ENCODE assay signal across 1 cellular context in the genomic region with DNA sequence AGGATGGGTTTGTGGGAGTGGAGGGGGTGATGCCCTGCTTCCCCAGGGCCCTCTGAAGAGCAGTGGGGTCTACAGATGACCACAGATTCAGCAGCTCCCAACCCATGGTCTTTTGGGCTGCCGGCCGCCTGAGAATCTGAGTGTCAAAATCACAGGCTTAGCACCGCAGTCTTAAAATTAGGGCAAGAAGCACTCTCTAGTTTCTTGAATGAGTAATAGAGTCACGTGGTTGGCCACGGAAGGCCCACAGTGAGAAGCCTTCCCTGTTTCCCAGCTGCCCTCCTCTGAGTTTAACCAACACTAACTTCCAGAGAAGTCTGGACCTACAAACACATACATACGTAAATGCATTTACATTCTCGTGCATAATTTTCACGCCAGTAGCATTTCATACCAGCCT.
TF ChIP-seq lines count a peak whose summit lies in the region.

No MANE protein-coding gene starts in this region.

TF ChIP-seq in GM12878, 131 proteins besides CTCF, POLR2A, EP300 and RAD21:
- TF ChIP-seq, protein P1, sequence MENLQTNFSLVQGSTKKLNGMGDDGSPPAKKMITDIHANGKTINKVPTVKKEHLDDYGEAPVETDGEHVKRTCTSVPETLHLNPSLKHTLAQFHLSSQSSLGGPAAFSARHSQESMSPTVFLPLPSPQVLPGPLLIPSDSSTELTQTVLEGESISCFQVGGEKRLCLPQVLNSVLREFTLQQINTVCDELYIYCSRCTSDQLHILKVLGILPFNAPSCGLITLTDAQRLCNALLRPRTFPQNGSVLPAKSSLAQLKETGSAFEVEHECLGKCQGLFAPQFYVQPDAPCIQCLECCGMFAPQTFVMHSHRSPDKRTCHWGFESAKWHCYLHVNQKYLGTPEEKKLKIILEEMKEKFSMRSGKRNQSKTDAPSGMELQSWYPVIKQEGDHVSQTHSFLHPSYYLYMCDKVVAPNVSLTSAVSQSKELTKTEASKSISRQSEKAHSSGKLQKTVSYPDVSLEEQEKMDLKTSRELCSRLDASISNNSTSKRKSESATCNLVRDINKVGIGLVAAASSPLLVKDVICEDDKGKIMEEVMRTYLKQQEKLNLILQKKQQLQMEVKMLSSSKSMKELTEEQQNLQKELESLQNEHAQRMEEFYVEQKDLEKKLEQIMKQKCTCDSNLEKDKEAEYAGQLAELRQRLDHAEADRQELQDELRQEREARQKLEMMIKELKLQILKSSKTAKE (IDR thresholded peaks at IDR 0.05; ENCODE audit: low read depth, poor library complexity, severe bottlenecking), result no peak
- TF ChIP-seq ETV6 (conservative IDR thresholded peaks at IDR 0.05 in 1 of 2, IDR thresholded peaks at IDR 0.05 in 1 of 2; ENCODE audit: borderline replicate concordance in 1 of 2, low read depth in 1 of 2) (no peak), LARP7 (IDR thresholded peaks at IDR 0.05) (no peak), CBX3 (IDR thresholded peaks at IDR 0.05; ENCODE audit: borderline replicate concordance, low read depth) (no peak), POLR2AphosphoS5 (IDR thresholded peaks at IDR 0.05; ENCODE audit: low read length) (peak; percentile 35; the same call in 1 of the 2 replicates), NFIC (IDR thresholded peaks at IDR 0.05; ENCODE audit: low read depth, low read length) (no peak)
- TF ChIP-seq, protein P2, sequence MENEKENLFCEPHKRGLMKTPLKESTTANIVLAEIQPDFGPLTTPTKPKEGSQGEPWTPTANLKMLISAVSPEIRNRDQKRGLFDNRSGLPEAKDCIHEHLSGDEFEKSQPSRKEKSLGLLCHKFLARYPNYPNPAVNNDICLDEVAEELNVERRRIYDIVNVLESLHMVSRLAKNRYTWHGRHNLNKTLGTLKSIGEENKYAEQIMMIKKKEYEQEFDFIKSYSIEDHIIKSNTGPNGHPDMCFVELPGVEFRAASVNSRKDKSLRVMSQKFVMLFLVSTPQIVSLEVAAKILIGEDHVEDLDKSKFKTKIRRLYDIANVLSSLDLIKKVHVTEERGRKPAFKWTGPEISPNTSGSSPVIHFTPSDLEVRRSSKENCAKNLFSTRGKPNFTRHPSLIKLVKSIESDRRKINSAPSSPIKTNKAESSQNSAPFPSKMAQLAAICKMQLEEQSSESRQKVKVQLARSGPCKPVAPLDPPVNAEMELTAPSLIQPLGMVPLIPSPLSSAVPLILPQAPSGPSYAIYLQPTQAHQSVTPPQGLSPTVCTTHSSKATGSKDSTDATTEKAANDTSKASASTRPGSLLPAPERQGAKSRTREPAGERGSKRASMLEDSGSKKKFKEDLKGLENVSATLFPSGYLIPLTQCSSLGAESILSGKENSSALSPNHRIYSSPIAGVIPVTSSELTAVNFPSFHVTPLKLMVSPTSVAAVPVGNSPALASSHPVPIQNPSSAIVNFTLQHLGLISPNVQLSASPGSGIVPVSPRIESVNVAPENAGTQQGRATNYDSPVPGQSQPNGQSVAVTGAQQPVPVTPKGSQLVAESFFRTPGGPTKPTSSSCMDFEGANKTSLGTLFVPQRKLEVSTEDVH (IDR thresholded peaks at IDR 0.05; ENCODE audit: low read depth, partially characterized antibody), result no peak
- TF ChIP-seq, protein P3, sequence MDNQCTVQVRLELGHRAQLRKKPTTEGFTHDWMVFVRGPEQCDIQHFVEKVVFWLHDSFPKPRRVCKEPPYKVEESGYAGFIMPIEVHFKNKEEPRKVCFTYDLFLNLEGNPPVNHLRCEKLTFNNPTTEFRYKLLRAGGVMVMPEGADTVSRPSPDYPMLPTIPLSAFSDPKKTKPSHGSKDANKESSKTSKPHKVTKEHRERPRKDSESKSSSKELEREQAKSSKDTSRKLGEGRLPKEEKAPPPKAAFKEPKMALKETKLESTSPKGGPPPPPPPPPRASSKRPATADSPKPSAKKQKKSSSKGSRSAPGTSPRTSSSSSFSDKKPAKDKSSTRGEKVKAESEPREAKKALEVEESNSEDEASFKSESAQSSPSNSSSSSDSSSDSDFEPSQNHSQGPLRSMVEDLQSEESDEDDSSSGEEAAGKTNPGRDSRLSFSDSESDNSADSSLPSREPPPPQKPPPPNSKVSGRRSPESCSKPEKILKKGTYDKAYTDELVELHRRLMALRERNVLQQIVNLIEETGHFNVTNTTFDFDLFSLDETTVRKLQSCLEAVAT (IDR thresholded peaks at IDR 0.05), result no peak
- TF ChIP-seq, protein P4, sequence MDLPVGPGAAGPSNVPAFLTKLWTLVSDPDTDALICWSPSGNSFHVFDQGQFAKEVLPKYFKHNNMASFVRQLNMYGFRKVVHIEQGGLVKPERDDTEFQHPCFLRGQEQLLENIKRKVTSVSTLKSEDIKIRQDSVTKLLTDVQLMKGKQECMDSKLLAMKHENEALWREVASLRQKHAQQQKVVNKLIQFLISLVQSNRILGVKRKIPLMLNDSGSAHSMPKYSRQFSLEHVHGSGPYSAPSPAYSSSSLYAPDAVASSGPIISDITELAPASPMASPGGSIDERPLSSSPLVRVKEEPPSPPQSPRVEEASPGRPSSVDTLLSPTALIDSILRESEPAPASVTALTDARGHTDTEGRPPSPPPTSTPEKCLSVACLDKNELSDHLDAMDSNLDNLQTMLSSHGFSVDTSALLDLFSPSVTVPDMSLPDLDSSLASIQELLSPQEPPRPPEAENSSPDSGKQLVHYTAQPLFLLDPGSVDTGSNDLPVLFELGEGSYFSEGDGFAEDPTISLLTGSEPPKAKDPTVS (IDR thresholded peaks at IDR 0.05; ENCODE audit: low read depth, low read length), result no peak
TF ChIP-seq in GM12878: peak in this region for 1.
